ENCODE assay signal across 9 cellular contexts in genomic region chr14:41607966-41608663, GRCh38. TPM values are rescaled to one million over a fixed set of nuclear protein-coding genes. Genes with fewer than 3 reads are reported as not detected.
A peak's percentile ranks its signal among the peaks of the same experiment; 100 is the strongest.
DNase-seq lines count a peak whose midpoint lies in the region; ATAC-seq, FAIRE-seq and TF ChIP-seq lines count a peak whose summit lies in the region.
"Had no signal": no experiment of that assay in that cellular context is flagged by ENCODE, and none has a peak within 500 bp of the region (broad histone marks: within the 10 kb centered on the region; RNA-seq: fewer than 3 reads in every experiment).

No MANE protein-coding gene starts in this region.

- ATAC-seq in left ventricle myocardium superior (no peak), GM19328 (IDR thresholded peaks at IDR 0.05; ENCODE audit: unreplicated experiment) (no peak)

- intact Hi-C loops in left ventricle myocardium superior (cut with micrococcal nuclease): no loop called here
- intact Hi-C loops in spleen (cut with DNase I; ENCODE audit: low total_unique reads): no loop called here

- H3K27me3 ChIP-seq in HUES48 (ENCODE audit: control insufficient read depth, insufficient read depth, low read length) (peaks cover 79% of the 10 kb centered on the region), Peyer's patch (peaks cover 0 to 18% of the 10 kb centered on the region in 2 donors), spleen (replicated peaks in 1 of 7) (peaks cover 4 to 80% (median 47%) of the 10 kb centered on the region in 7 donors)

- H3K9me3 ChIP-seq in HUES48 (ENCODE audit: control insufficient read depth, insufficient read depth, low read length): no peaks in the 10 kb centered on the region
- no peaks in the 10 kb centered on the region for H3K9me3 ChIP-seq in Peyer's patch
- no peaks in the 10 kb centered on the region for H3K9me3 ChIP-seq in spleen

- peak overlapping the region; percentile 91 for H3K4me3 ChIP-seq in HUES48 (ENCODE audit: low read depth, low read length)
- peak overlapping the region in 3 of 4 donors; percentile 2 to 57 (median 31) for H3K4me3 ChIP-seq in Peyer's patch
- H3K4me3 ChIP-seq in spleen: peak overlapping the region; percentile 39 to 72 (median 54)

- no peak for FAIRE-seq in GM12892 (lab: Jason Lieb, UNC)
- FAIRE-seq: keratinocyte had no signal

- peaks cover 38% of the 10 kb centered on the region for H3K4me1 ChIP-seq in HUES48 (ENCODE audit: control insufficient read depth, insufficient read depth, low read length)
- peaks cover 0 to 13% (median 0%) of the 10 kb centered on the region in 4 donors for H3K4me1 ChIP-seq in Peyer's patch
- H3K4me1 ChIP-seq in spleen: peaks cover 10 to 55% (median 46%) of the 10 kb centered on the region in 6 donors

- H3K36me3 ChIP-seq in HUES48 (ENCODE audit: control insufficient read depth, insufficient read depth, low read length): no peaks in the 10 kb centered on the region
- H3K36me3 ChIP-seq in Peyer's patch: no peaks in the 10 kb centered on the region
- H3K36me3 ChIP-seq in spleen: no peaks in the 10 kb centered on the region

- TF ChIP-seq CTCF in Peyer's patch (IDR thresholded peaks at IDR 0.05): no peak
- no peak for TF ChIP-seq CTCF in spleen (IDR thresholded peaks at IDR 0.05 in 8 of 11, conservative IDR thresholded peaks at IDR 0.05 in 3 of 11)
- no peak for TF ChIP-seq CTCF in GM20000 (IDR thresholded peaks at IDR 0.05; ENCODE audit: extremely low read depth, missing control alignments)

- DNase-seq in Peyer's patch (no peak), left ventricle myocardium superior (peak; percentile 35), spleen (peak; percentile 58), NAMALWA (ENCODE audit: low spot score) (no peak), GM12892 (ENCODE audit: insufficient read length) (no peak), GM20000 (ENCODE audit: low spot score) (no peak)

- no peak overlapping the region; the same call in 1 of the 2 replicates for H3K9ac ChIP-seq in HUES48 (ENCODE audit: low read depth, low read length)

- H3K27ac ChIP-seq in HUES48 (ENCODE audit: low read depth, low read length) (no peak overlapping the region), Peyer's patch (no peak overlapping the region), spleen (no peak overlapping the region)

- TF ChIP-seq POLR2A in Peyer's patch (IDR thresholded peaks at IDR 0.05): no peak
- no peak for TF ChIP-seq POLR2A in spleen (IDR thresholded peaks at IDR 0.05)
- no peak for TF ChIP-seq POLR2A in GM12892 (IDR thresholded peaks at IDR 0.05; ENCODE audit: low read depth, low read length)

- WGBS in spleen, 5 donors: 2 to 6% (median 3%) methylated on average over 19 to 55 of the region's 55 CpGs

RNA-seq across cellular contexts. Expression of gene LRFN5, which starts 1.4 kb away (rescaled TPM):
- total RNA-seq in Peyer's patch (1 to 10 TPM in 2 of 4 donors, under 1 TPM in 1, not detected in 1; 0.67 to 2.5 (median 1.7) TPM), left ventricle myocardium superior (0.37 TPM), spleen (1 to 10 TPM in 6 of 7 donors, under 1 TPM in 1; 0.60 to 3.0 (median 2.6) TPM)
- polyA plus RNA-seq in spleen: under 1 TPM; 0.08 to 0.11 (median 0.10) TPM
- not detected for polyA plus RNA-seq in GM12892 (2012; ENCODE audit: missing spikeins)
- polyA plus RNA-seq: keratinocyte had no signal

Comparison
In these comparisons a context has a peak if more than half of its experiments do, and no peak if none do; other contexts are left out.
1. H3K4me3 ChIP-seq: peak in every context shown above with its lines; median percentile 91 in HUES48; 54 in spleen; 31 in Peyer's patch.
2. DNase-seq: peak in left ventricle myocardium superior (single experiment) and spleen (single experiment); none in Peyer's patch (0 of 3), NAMALWA (single experiment), GM12892 (single experiment) and GM20000 (single experiment).